Comparison of ENCODE assay signal across 8 cellular contexts in the genomic region with DNA sequence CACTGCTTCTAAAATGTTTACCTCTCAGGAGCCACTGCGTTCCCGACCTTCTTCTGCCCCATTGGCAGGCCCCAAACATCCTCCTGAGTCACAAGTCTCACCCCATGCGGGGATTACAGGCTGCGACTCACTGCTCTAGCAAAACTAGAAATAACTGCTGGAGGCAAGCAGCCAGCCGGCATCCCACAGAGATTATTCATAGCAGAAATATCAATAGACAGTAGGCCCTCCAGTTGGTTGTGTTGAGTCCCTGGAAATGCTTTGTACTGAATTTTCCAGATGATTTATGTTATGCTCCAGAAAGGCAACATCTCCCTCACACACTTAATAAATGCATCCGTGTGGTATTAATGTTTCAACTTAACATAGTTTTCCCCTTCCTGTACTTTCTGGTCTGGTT.
A peak's percentile ranks its signal among the peaks of the same experiment; 100 is the strongest.
DNase-seq lines count a peak whose midpoint lies in the region; ATAC-seq lines count a peak whose summit lies in the region.

No MANE protein-coding gene starts in this region.

- no peak overlapping the region for H3K4me3 ChIP-seq in right cardiac atrium (ENCODE audit: low read length)

- no peak overlapping the region for H3K27ac ChIP-seq in right cardiac atrium (ENCODE audit: low read length)

- H3K27me3 ChIP-seq in right cardiac atrium (ENCODE audit: control insufficient read depth, insufficient read depth), result no peaks in the 10 kb centered on the region

- no peak overlapping the region for H3K4me3 Mint-ChIP-seq in activated T-helper 2 cell treated with anti-CD3 and anti-CD28 coated beads, Interferon-gamma antibody, Interleukin-2, Interleukin-4, amounts not matched to agents 10 μg/mL and 5 μg/mL and 100 μg/mL, durations not matched to agents 14 hours and 24 hours and 36 hours (ENCODE audit: low read depth)

- H3K4me1 Mint-ChIP-seq in activated T-helper 2 cell treated with anti-CD3 and anti-CD28 coated beads, Interferon-gamma antibody, Interleukin-2, Interleukin-4, amounts not matched to agents 10 μg/mL and 5 μg/mL and 100 μg/mL, durations not matched to agents 14 hours and 24 hours and 36 hours (ENCODE audit: low read depth), result peaks cover 55% of the 10 kb centered on the region

- H3K4me1 ChIP-seq in right cardiac atrium (ENCODE audit: control insufficient read depth, insufficient read depth, low read length), result peaks cover 5% of the 10 kb centered on the region

- H3K36me3 Mint-ChIP-seq in activated T-helper 2 cell treated with anti-CD3 and anti-CD28 coated beads, Interferon-gamma antibody, Interleukin-2, Interleukin-4, amounts not matched to agents 10 μg/mL and 5 μg/mL and 100 μg/mL, durations not matched to agents 14 hours and 24 hours and 36 hours (ENCODE audit: low read depth), result peaks cover 66% of the 10 kb centered on the region

- peak; percentile 3 for DNase-seq in stimulated activated naive CD4-positive, alpha-beta T cell treated with Interleukin-2 at 50 U/mL for 16 hours (lab: John Stamatoyannopoulos, UW)
- no peak for DNase-seq in stimulated activated naive CD4-positive, alpha-beta T cell (lab: John Stamatoyannopoulos, UW)
- no peak for DNase-seq in activated T-helper 2 cell treated with anti-CD3 and anti-CD28 coated beads, Interferon-gamma antibody, Interleukin-2, Interleukin-4, amounts not matched to agents 10 μg/mL and 5 μg/mL and 100 μg/mL, durations not matched to agents 14 hours and 24 hours and 36 hours (ENCODE audit: low spot score)
- peak; percentile 82 to 89 (median 83) for DNase-seq in right cardiac atrium
- DNase-seq in stimulated activated CD4-positive, alpha-beta T cell treated with anti-CD3 and anti-CD28 coated beads, Interleukin-15, amount 100 ng/mL, for 24 hours, result peak; percentile 66
- no peak for DNase-seq in COLO668 (lab: John Stamatoyannopoulos, UW; ENCODE audit: unreplicated experiment)
- DNase-seq in NCI-H526 treated with DMSO at 0.1 percent for 48 hours (lab: John Stamatoyannopoulos, UW), result no peak

- no peaks in the 10 kb centered on the region for H3K9me3 ChIP-seq in right cardiac atrium (ENCODE audit: control insufficient read depth, low read length)

- H3K27ac Mint-ChIP-seq in activated T-helper 2 cell treated with anti-CD3 and anti-CD28 coated beads, Interferon-gamma antibody, Interleukin-2, Interleukin-4, amounts not matched to agents 10 μg/mL and 5 μg/mL and 100 μg/mL, durations not matched to agents 14 hours and 24 hours and 36 hours, result peak overlapping the region; percentile 79

- no peaks in the 10 kb centered on the region for H3K27me3 Mint-ChIP-seq in activated T-helper 2 cell treated with anti-CD3 and anti-CD28 coated beads, Interferon-gamma antibody, Interleukin-2, Interleukin-4, amounts not matched to agents 10 μg/mL and 5 μg/mL and 100 μg/mL, durations not matched to agents 14 hours and 24 hours and 36 hours (ENCODE audit: low read depth)

- 26% methylated on average over 6 of the region's 6 CpGs for WGBS in right cardiac atrium

- ATAC-seq in right cardiac atrium (peak; percentile 75 to 89), HG02884 (IDR thresholded peaks at IDR 0.05; ENCODE audit: unreplicated experiment) (no peak)

- intact Hi-C loops in activated T-helper 2 cell treated with anti-CD3 and anti-CD28 coated beads, Interferon-gamma antibody, Interleukin-2, Interleukin-4, amounts not matched to agents 10 μg/mL and 5 μg/mL and 100 μg/mL, durations not matched to agents 14 hours and 24 hours and 36 hours (cut with micrococcal nuclease), result loop anchor here (1.0 to 2.0 kb wide), 2 partner anchors 14 to 64 kb away; no protein-coding TSS in a partner anchor
- intact Hi-C loops in right cardiac atrium (cut with DNase I), result no loop called here

- H3K9me3 Mint-ChIP-seq in activated T-helper 2 cell treated with anti-CD3 and anti-CD28 coated beads, Interferon-gamma antibody, Interleukin-2, Interleukin-4, amounts not matched to agents 10 μg/mL and 5 μg/mL and 100 μg/mL, durations not matched to agents 14 hours and 24 hours and 36 hours, result no peaks in the 10 kb centered on the region

Comparison
In these comparisons a context has a peak if more than half of its experiments do, and no peak if none do; other contexts are left out.
1. DNase-seq: peak in stimulated activated naive CD4-positive, alpha-beta T cell treated with Interleukin-2 at 50 U/mL for 16 hours (single experiment), right cardiac atrium (3 of 3) and stimulated activated CD4-positive, alpha-beta T cell treated with anti-CD3 and anti-CD28 coated beads, Interleukin-15, amount 100 ng/mL, for 24 hours (single experiment); none in stimulated activated naive CD4-positive, alpha-beta T cell (0 of 6), activated T-helper 2 cell treated with anti-CD3 and anti-CD28 coated beads, Interferon-gamma antibody, Interleukin-2, Interleukin-4, amounts not matched to agents 10 μg/mL and 5 μg/mL and 100 μg/mL, durations not matched to agents 14 hours and 24 hours and 36 hours (single experiment), COLO668 (single experiment) and NCI-H526 treated with DMSO at 0.1 percent for 48 hours (single experiment).